Comparison of ENCODE assay signal across 1 cellular context in genomic region chr1:8216005-8216404, GRCh38.
TF ChIP-seq lines count a peak whose summit lies in the region.

No MANE protein-coding gene starts in this region.

TF ChIP-seq in HCT116, 20 proteins besides CTCF, POLR2A, EP300 and RAD21 (continued from another document):
- no peak for TF ChIP-seq ZNF274 (IDR thresholded peaks at IDR 0.05; ENCODE audit: low read depth, low read length)
- no peak for TF ChIP-seq EGR1 (IDR thresholded peaks at IDR 0.05; ENCODE audit: low read depth)
- TF ChIP-seq ZBTB33 (IDR thresholded peaks at IDR 0.05; ENCODE audit: extremely low read depth, insufficient replicate concordance, low read length), result no peak
- no peak for TF ChIP-seq POLR2AphosphoS5 (IDR thresholded peaks at IDR 0.05; ENCODE audit: low read depth, low read length)
- TF ChIP-seq TCF7L2 (IDR thresholded peaks at IDR 0.05; ENCODE audit: borderline replicate concordance, extremely low read depth, insufficient read depth, insufficient read length), result no peak
- no peak for TF ChIP-seq ZFX (IDR thresholded peaks at IDR 0.05)
TF ChIP-seq in HCT116: peak in this region for 0.
